Comparison of ENCODE assay signal across 8 cellular contexts in genomic region chr4:184265566-184266351, GRCh38. TPM values are rescaled to one million over a fixed set of nuclear protein-coding genes. Genes with fewer than 3 reads are reported as not detected.
A peak's percentile ranks its signal among the peaks of the same experiment; 100 is the strongest.
DNase-seq lines count a peak whose midpoint lies in the region; ATAC-seq and TF ChIP-seq lines count a peak whose summit lies in the region.

No MANE protein-coding gene starts in this region.

- peaks cover 28 to 30% of the 10 kb centered on the region in 2 donors for H3K4me1 Mint-ChIP-seq in immature natural killer cell
- peaks cover 13 to 41% (median 30%) of the 10 kb centered on the region in 4 donors for H3K4me1 Mint-ChIP-seq in naive thymus-derived CD8-positive, alpha-beta T cell

- intact Hi-C loops in sciatic nerve (cut with DNase I): loop anchor here (5.0 kb wide), 1 partner anchor 272 kb away; no protein-coding TSS in a partner anchor

- peak overlapping the region in 2 of 5 donors; percentile 30 to 64 for H3K4me3 Mint-ChIP-seq in immature natural killer cell
- H3K4me3 Mint-ChIP-seq in naive thymus-derived CD8-positive, alpha-beta T cell: peak overlapping the region in 2 of 10 donors; percentile 23 to 42

- H3K4me3 ChIP-seq in GM12864 (ENCODE audit: low read depth, low read length): peak overlapping the region; percentile 59

- peak overlapping the region in 5 of 6 donors; percentile 46 to 98 (median 67) for H3K27ac Mint-ChIP-seq in immature natural killer cell
- peak overlapping the region in 2 of 10 donors; percentile 66 to 77 for H3K27ac Mint-ChIP-seq in naive thymus-derived CD8-positive, alpha-beta T cell

- H3K36me3 Mint-ChIP-seq in immature natural killer cell: no peaks in the 10 kb centered on the region
- peaks cover 0 to 5% (median 4%) of the 10 kb centered on the region in 3 donors for H3K36me3 Mint-ChIP-seq in naive thymus-derived CD8-positive, alpha-beta T cell

- DNase-seq in GM12864 (ENCODE audit: low read depth) (no peak), SHP77 treated with DMSO at 0.1 percent for 48 hours (lab: John Stamatoyannopoulos, UW) (peak; percentile 77), immature natural killer cell (no peak), medulla oblongata (ENCODE audit: extremely low spot score) (no peak), putamen (ENCODE audit: low spot score) (no peak), sciatic nerve (ENCODE audit: low spot score) (no peak)
- no peak for DNase-seq in naive thymus-derived CD8-positive, alpha-beta T cell

- POLR2A ChIA-PET in naive thymus-derived CD8-positive, alpha-beta T cell (lab: Charles Lee): interaction anchor here (0.6 to 3.1 kb wide), 5 partner anchors 16 to 564 kb away, joined by 3 to 20 read pairs (median 3); no protein-coding TSS in a partner anchor

- H3K9me3 Mint-ChIP-seq in immature natural killer cell: peaks cover 0 to 3% (median 0%) of the 10 kb centered on the region in 6 donors
- peaks cover 0 to 8% (median 0%) of the 10 kb centered on the region in 9 donors for H3K9me3 Mint-ChIP-seq in naive thymus-derived CD8-positive, alpha-beta T cell

- ATAC-seq in HG02678 (IDR thresholded peaks at IDR 0.05; ENCODE audit: unreplicated experiment): peak; percentile 25
- no peak for ATAC-seq in naive thymus-derived CD8-positive, alpha-beta T cell
- ATAC-seq in sciatic nerve: no peak

- peaks cover 0 to 6% (median 5%) of the 10 kb centered on the region in 3 donors for H3K27me3 Mint-ChIP-seq in immature natural killer cell (ENCODE audit: low read depth in 3 of 3)
- no peaks in the 10 kb centered on the region for H3K27me3 Mint-ChIP-seq in naive thymus-derived CD8-positive, alpha-beta T cell

- TF ChIP-seq CTCF in GM12864 (IDR thresholded peaks at IDR 0.05; ENCODE audit: low read depth, low read length, missing control alignments): no peak

RNA-seq across cellular contexts. Expression of gene ENPP6, which starts 48.1 kb away (rescaled TPM):
- under 1 TPM in 2 of 3 donors, not detected in 1; 0.13 to 0.20 TPM for polyA plus RNA-seq in immature natural killer cell
- not detected for total RNA-seq in naive thymus-derived CD8-positive, alpha-beta T cell
- under 1 TPM in 1 of 3 donors, not detected in 2; 0.08 TPM for polyA plus RNA-seq in naive thymus-derived CD8-positive, alpha-beta T cell
- 24.6 TPM for total RNA-seq in sciatic nerve

Comparison
In these comparisons a context has a peak if more than half of its experiments do, and no peak if none do; other contexts are left out.
1. RNA of gene ENPP6, which starts 48.1 kb away (total RNA-seq): 24.6 TPM in sciatic nerve (single experiment); not detected in naive thymus-derived CD8-positive, alpha-beta T cell; every median in the first group is over 10 times any median in the second.